8 cellular contexts compared by ENCODE assay signal in the genomic region with DNA sequence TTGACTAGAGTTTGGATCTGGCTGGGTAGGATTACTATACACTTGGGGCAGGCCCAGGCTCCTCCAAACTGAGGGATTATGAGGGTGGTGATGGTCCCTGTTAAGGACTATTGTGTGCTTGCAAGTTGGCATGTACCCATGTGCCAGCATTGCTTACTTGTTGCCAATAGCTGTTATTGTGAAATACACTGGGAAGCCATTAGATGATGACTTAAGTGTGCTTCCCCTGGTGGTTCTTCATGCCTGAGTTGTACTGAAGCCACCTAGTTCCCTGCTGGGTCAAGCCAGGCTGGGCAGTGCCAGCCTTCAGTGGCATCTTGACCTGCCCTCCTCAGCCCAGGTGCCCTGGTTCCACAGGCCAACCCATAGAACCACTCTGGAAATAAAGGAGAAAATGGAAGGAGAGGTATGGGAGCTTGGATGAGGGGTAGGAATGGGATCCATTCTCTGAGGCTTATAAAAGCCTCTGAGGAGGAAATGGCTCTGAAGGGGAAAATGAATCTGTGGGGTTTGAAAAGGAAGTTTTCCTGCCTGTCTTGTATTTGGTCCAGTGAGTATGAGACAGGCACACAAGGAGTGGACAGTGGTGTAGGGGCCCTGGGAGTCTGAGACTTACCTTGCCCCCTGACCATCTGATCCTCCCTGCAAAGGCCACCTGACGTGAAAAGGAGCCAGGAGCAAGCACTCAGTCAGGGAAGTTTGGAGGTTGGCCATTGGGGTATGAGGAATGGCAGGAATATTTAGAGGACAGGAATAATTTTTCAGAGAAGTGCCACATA. TPM values are rescaled to one million over a fixed set of nuclear protein-coding genes. Genes with fewer than 3 reads are reported as not detected.
A peak's percentile ranks its signal among the peaks of the same experiment; 100 is the strongest.
DNase-seq lines count a peak whose midpoint lies in the region; ATAC-seq and TF ChIP-seq lines count a peak whose summit lies in the region.

No MANE protein-coding gene starts in this region.

- intact Hi-C loops in gastrocnemius medialis (cut with DNase I; ENCODE audit: low total_unique reads), result loop anchor here (1.0 to 5.0 kb wide), 3 partner anchors 41 to 125 kb away; partner anchors contain the start of genes RABGGTA and TINF2

- H2AFZ ChIP-seq in OCI-LY1 (ENCODE audit: low read length), result no peak overlapping the region

- H4K20me1 ChIP-seq in OCI-LY1 (ENCODE audit: insufficient read depth, low read length), result no peaks in the 10 kb centered on the region

- no peaks in the 10 kb centered on the region for H3F3A ChIP-seq in OCI-LY1 (ENCODE audit: insufficient read depth, low read length)

- H3K9ac ChIP-seq in OCI-LY1 (ENCODE audit: low read length), result peak overlapping the region; percentile 65

- no peaks in the 10 kb centered on the region for H3K9me2 ChIP-seq in OCI-LY1 (ENCODE audit: low read depth, low read length)

- H3K79me2 ChIP-seq in OCI-LY1 (ENCODE audit: insufficient read depth, low read length), result no peaks in the 10 kb centered on the region

- in situ Hi-C loops in gastrocnemius medialis (cut with MboI; ENCODE audit: low sequenced_read_pairs in 4 of 4), result no loop called here

- H3K9me3 ChIP-seq in OCI-LY1 (ENCODE audit: low read length) (no peaks in the 10 kb centered on the region), gastrocnemius medialis (no peaks in the 10 kb centered on the region)

- peaks cover 18% of the 10 kb centered on the region; the same call in 1 of the 2 replicates for H3K36me3 ChIP-seq in OCI-LY1 (ENCODE audit: insufficient read depth, low read length)
- H3K36me3 ChIP-seq in gastrocnemius medialis, result peaks cover 0 to 2% of the 10 kb centered on the region in 2 donors

- H3K4me2 ChIP-seq in OCI-LY1 (ENCODE audit: low read length), result peak overlapping the region; percentile 64

- ATAC-seq in gastrocnemius medialis, result no peak

- H3K4me3 ChIP-seq in OCI-LY1 (ENCODE audit: low read depth, low read length, poor library complexity, severe bottlenecking) (peak overlapping the region; percentile 55), epithelial cell of proximal tubule (ENCODE audit: low read depth, low read length) (no peak overlapping the region), gastrocnemius medialis (peak overlapping the region; percentile 51 to 75 (median 55))

- H3K27ac ChIP-seq in OCI-LY1 (ENCODE audit: low read depth, low read length, poor library complexity, severe bottlenecking), result no peak overlapping the region
- H3K27ac ChIP-seq in gastrocnemius medialis, result peak overlapping the region; percentile 71 to 81 (median 73)

- H3K4me1 ChIP-seq in OCI-LY1 (ENCODE audit: insufficient read depth, low read length, severe bottlenecking) (peaks cover 32% of the 10 kb centered on the region), gastrocnemius medialis (peaks cover 12 to 22% of the 10 kb centered on the region in 2 donors)

- TF ChIP-seq CTCF in OCI-LY1 (IDR thresholded peaks at IDR 0.05; ENCODE audit: low read length) (no peak), epithelial cell of proximal tubule (conservative IDR thresholded peaks at IDR 0.05; ENCODE audit: low read depth, low read length) (peak; percentile 24), gastrocnemius medialis (IDR thresholded peaks at IDR 0.05 in 4 of 5, conservative IDR thresholded peaks at IDR 0.05 in 1 of 5) (no peak)

- DNase-seq in GM03348 (ENCODE audit: low spot score), result peak; percentile 45
- peak; percentile 77 for DNase-seq in epithelial cell of proximal tubule (ENCODE audit: low read depth)
- DNase-seq in gastrocnemius medialis, result no peak
- no peak for DNase-seq in GM19238 (ENCODE audit: insufficient read length, low spot score)
- no peak for DNase-seq in T-helper 9 cell
- no peak for DNase-seq in stimulated activated CD4-positive, alpha-beta T cell treated with anti-CD3 and anti-CD28 coated beads, Interleukin-2, amount 100 ng/mL, for 48 hours
- no peak for DNase-seq in NCI-H524 treated with DMSO at 0.1 percent for 48 hours (lab: John Stamatoyannopoulos, UW)

- no peak for TF ChIP-seq POLR2A in gastrocnemius medialis (IDR thresholded peaks at IDR 0.05)

- no peaks in the 10 kb centered on the region for H3K27me3 ChIP-seq in OCI-LY1 (ENCODE audit: insufficient read depth, low read length)
- H3K27me3 ChIP-seq in gastrocnemius medialis, result peaks cover 3 to 6% (median 6%) of the 10 kb centered on the region in 3 donors

RNA-seq across cellular contexts. Expression of gene LTB4R, which starts 0.7 kb away (rescaled TPM):
- total RNA-seq in epithelial cell of proximal tubule (0.06 and 4.0 TPM in 2 replicates), gastrocnemius medialis (1 to 10 TPM in 2 of 4 donors, under 1 TPM in 2; 0.13 to 2.2 (median 0.75) TPM)

RNA-seq across cellular contexts. Expression of gene LTB4R2, which starts 2.1 kb away (rescaled TPM):
- total RNA-seq in epithelial cell of proximal tubule (1.3 and 2.7 TPM in 2 replicates), gastrocnemius medialis (1 to 10 TPM in 2 of 4 donors, under 1 TPM in 2; 0.39 to 3.3 (median 2.0) TPM)

RNA-seq across cellular contexts. Expression of gene CIDEB, which starts 4.2 kb away (rescaled TPM):
- total RNA-seq in epithelial cell of proximal tubule, result 2.0 and 3.6 TPM in 2 replicates
- total RNA-seq in gastrocnemius medialis, result 1 to 10 TPM in 1 of 4 donors, under 1 TPM in 3; 0.39 to 1.5 (median 0.88) TPM

RNA-seq across cellular contexts. Expression of gene NOP9, which starts 12.4 kb away (rescaled TPM):
- total RNA-seq in epithelial cell of proximal tubule, result 17.1 and 32.6 TPM in 2 replicates
- 10 to 100 TPM; 27.2 to 43.5 (median 32.2) TPM for total RNA-seq in gastrocnemius medialis

RNA-seq across cellular contexts. Expression of gene DHRS1, which starts 12.4 kb away (rescaled TPM):
- total RNA-seq in epithelial cell of proximal tubule, result 25.7 and 26.4 TPM in 2 replicates
- total RNA-seq in gastrocnemius medialis, result 10 to 100 TPM in 2 of 4 donors, 1 to 10 TPM in 2; 1.9 to 12.2 (median 8.2) TPM

Comparison
In these comparisons a context has a peak if more than half of its experiments do, and no peak if none do; other contexts are left out.
1. DNase-seq: peak in GM03348 (single experiment) and epithelial cell of proximal tubule (single experiment); none in gastrocnemius medialis (0 of 2), GM19238 (single experiment), T-helper 9 cell (single experiment), stimulated activated CD4-positive, alpha-beta T cell treated with anti-CD3 and anti-CD28 coated beads, Interleukin-2, amount 100 ng/mL, for 48 hours (0 of 2) and NCI-H524 treated with DMSO at 0.1 percent for 48 hours (single experiment).